16 cellular contexts compared by ENCODE assay signal in genomic region chr2:204477358-204477950, GRCh38.
A peak's percentile ranks its signal among the peaks of the same experiment; 100 is the strongest.
DNase-seq lines count a peak whose midpoint lies in the region; ATAC-seq and TF ChIP-seq lines count a peak whose summit lies in the region.
"Had no signal": no experiment of that assay in that cellular context is flagged by ENCODE, and none has a peak within 500 bp of the region (broad histone marks: within the 10 kb centered on the region; RNA-seq: fewer than 3 reads in every experiment).

No MANE protein-coding gene starts in this region.

- H3K56ac ChIP-seq in IMR-90 (ENCODE audit: extremely low read depth, insufficient read depth, low read length), result no peak overlapping the region

- H2AFZ ChIP-seq in IMR-90 (replicated peaks; ENCODE audit: low read length, poor library complexity), result no peak overlapping the region

- H3K27me3 ChIP-seq in IMR-90 (ENCODE audit: control insufficient read depth, insufficient read depth, low read length), result no peaks in the 10 kb centered on the region
- H3K27me3 ChIP-seq: BLaER1 treated with 17β-estradiol and CSF1 and Interleukin-3, amounts not matched to agents 10 nM and 100 nM; MG63 had no signal

- no TSS peak for BruUV-seq in IMR-90 (replicated peaks; lab: Mats Ljungman, UMichigan)

- 71% methylated on average over 1 of the region's 4 CpGs; no CpG with 5 or more reads in 1 of the 2 experiments for WGBS in IMR-90 (ENCODE audit: extremely low coverage in 2 of 2, insufficient read length in 1 of 2), 2 experiments

- H3K9me1 ChIP-seq in IMR-90 (ENCODE audit: insufficient read depth, low read length), result peaks cover 7% of the 10 kb centered on the region

- CTCF ChIA-PET in IMR-90 (lab: Yijun Ruan, JAX), result interaction anchor here (0.6 kb wide), 1 partner anchor 172 kb away, joined by 3 read pairs; no protein-coding TSS in a partner anchor

- H4K8ac ChIP-seq in IMR-90 (ENCODE audit: low read depth in 2 of 2, low read length in 2 of 2), result peak overlapping the region in 1 of 2 experiments; percentile 32; a peak in 1 of 4 replicates

- H2BK20ac ChIP-seq in IMR-90 (ENCODE audit: low read depth, low read length), result peak overlapping the region; percentile 38; the same call in 1 of the 2 replicates

- intact Hi-C loops in IMR-90 (cut with micrococcal nuclease), result no loop called here

- no peak overlapping the region for H2BK15ac ChIP-seq in IMR-90 (ENCODE audit: low read depth, low read length)

- peaks cover 12% of the 10 kb centered on the region for H3K4me1 ChIP-seq in IMR-90 (ENCODE audit: control insufficient read depth, insufficient read depth, low read length)

- no peak overlapping the region for H3K4me3 ChIP-seq in IMR-90 (ENCODE audit: insufficient read depth, low read depth, low read length)
- H3K4me3 ChIP-seq: BLaER1 treated with 17β-estradiol and CSF1 and Interleukin-3, amounts not matched to agents 10 nM and 100 nM; MG63 had no signal

- H3K14ac ChIP-seq in IMR-90 (replicated peaks; ENCODE audit: low read depth, low read length), result no peak overlapping the region

- peak overlapping the region; percentile 49; the same call in 1 of the 2 replicates for H2BK120ac ChIP-seq in IMR-90 (ENCODE audit: low read depth, low read length)

- no peaks in the 10 kb centered on the region for H4K20me1 ChIP-seq in IMR-90 (ENCODE audit: insufficient read depth, low read length)
- H4K20me1 ChIP-seq: BLaER1 treated with 17β-estradiol and CSF1 and Interleukin-3, amounts not matched to agents 10 nM and 100 nM had no signal

- TF ChIP-seq CTCF in IMR-90 (conservative IDR thresholded peaks at IDR 0.05; ENCODE audit: low read depth, low read length), result no peak

- no peaks in the 10 kb centered on the region for H3K9me3 ChIP-seq in IMR-90 (ENCODE audit: control insufficient read depth, insufficient read depth, low read length)
- H3K9me3 ChIP-seq: BLaER1 treated with 17β-estradiol and CSF1 and Interleukin-3, amounts not matched to agents 10 nM and 100 nM; MG63 had no signal

- TF ChIP-seq RAD21 in IMR-90 (IDR thresholded peaks at IDR 0.05; ENCODE audit: low read length), result no peak

- H2AK5ac ChIP-seq in IMR-90 (ENCODE audit: low read depth, low read length), result no peak overlapping the region

- ATAC-seq in IMR-90 (ENCODE audit: low read depth) (peak; percentile 77), esophagus mucosa (peak; percentile 87), HG02981 (IDR thresholded peaks at IDR 0.05; ENCODE audit: unreplicated experiment) (no peak), HG02870 (IDR thresholded peaks at IDR 0.05; ENCODE audit: unreplicated experiment) (no peak)

- H3K18ac ChIP-seq in IMR-90 (ENCODE audit: low read depth, low read length), result peak overlapping the region; percentile 48; the same call in 1 of the 2 replicates

- no peak overlapping the region for H2AK9ac ChIP-seq in IMR-90 (replicated peaks; ENCODE audit: low read depth, low read length, poor library complexity)

- peak overlapping the region; percentile 6; the same call in 1 of the 2 replicates for H4K5ac ChIP-seq in IMR-90 (ENCODE audit: low read depth, low read length)

- H3K23ac ChIP-seq in IMR-90 (ENCODE audit: low read depth, low read length), result no peak overlapping the region

- H3K27ac ChIP-seq in IMR-90 (ENCODE audit: insufficient read depth, low read length), result no peak overlapping the region
- H3K27ac ChIP-seq: BLaER1 treated with 17β-estradiol and CSF1 and Interleukin-3, amounts not matched to agents 10 nM and 100 nM had no signal

- no peaks in the 10 kb centered on the region for H3K79me1 ChIP-seq in IMR-90 (ENCODE audit: low read depth in 1 of 2, low read length in 2 of 2)

- H3K4ac ChIP-seq in IMR-90 (ENCODE audit: low read depth, low read length), result peak overlapping the region; percentile 34; the same call in 1 of the 2 replicates

- no peak overlapping the region for H4K91ac ChIP-seq in IMR-90 (ENCODE audit: insufficient read depth, low read depth, low read length)

- in situ Hi-C loops in IMR-90 (cut with MboI; ENCODE audit: low sequenced_read_pairs), result no loop called here

- peak; percentile 45 for DNase-seq in IMR-90
- peak; percentile 58 for DNase-seq in iris pigment epithelial cell (ENCODE audit: low read depth)
- DNase-seq in SW 1271 (lab: John Stamatoyannopoulos, UW), result no peak
- no peak for DNase-seq in central memory CD4-positive, alpha-beta T cell
- DNase-seq: CD8-positive, alpha-beta memory T cell; DMS79; Karpas-422; MG63; NCI-H1092 treated with DMSO at 0.1 percent for 48 hours; NCI-H2107; NCI-H226; NCI-H524 treated with DMSO at 0.1 percent for 48 hours had no signal

- H2BK5ac ChIP-seq in IMR-90 (ENCODE audit: low read depth, low read length, poor library complexity, severe bottlenecking), result peak overlapping the region; percentile 47

- no peak overlapping the region for H3K9ac ChIP-seq in IMR-90 (ENCODE audit: low read depth, low read length)
- H3K9ac ChIP-seq: BLaER1 treated with 17β-estradiol and CSF1 and Interleukin-3, amounts not matched to agents 10 nM and 100 nM had no signal

- POLR2A ChIA-PET in IMR-90 (lab: Charles Lee; ENCODE audit: unreplicated experiment), result no interaction called here

- no peaks in the 10 kb centered on the region for H3K36me3 ChIP-seq in IMR-90 (ENCODE audit: control insufficient read depth, insufficient read depth, low read length)
- H3K36me3 ChIP-seq: BLaER1 treated with 17β-estradiol and CSF1 and Interleukin-3, amounts not matched to agents 10 nM and 100 nM; MG63 had no signal

- TF ChIP-seq POLR2A in IMR-90 (IDR thresholded peaks at IDR 0.05; ENCODE audit: low read depth, low read length), result no peak

- no peak overlapping the region for H3K4me2 ChIP-seq in IMR-90 (ENCODE audit: low read depth, low read length)
- H3K4me2 ChIP-seq: BLaER1 treated with 17β-estradiol and CSF1 and Interleukin-3, amounts not matched to agents 10 nM and 100 nM had no signal

- dilution Hi-C loops in IMR-90 (cut with HindIII; ENCODE audit: low sequenced_read_pairs, unreplicated experiment), result no loop called here

TF ChIP-seq in IMR-90, 13 proteins besides CTCF, POLR2A, EP300 and RAD21:
- peak; percentile 40; the same call in 1 of the 2 replicates for TF ChIP-seq CEBPB (IDR thresholded peaks at IDR 0.05; ENCODE audit: low read depth, low read length)
- TF ChIP-seq ELK1 (IDR thresholded peaks at IDR 0.05; ENCODE audit: borderline replicate concordance, low read depth, low read length), result no peak

Comparison
In these comparisons a context has a peak if more than half of its experiments do, and no peak if none do; other contexts are left out.
1. ATAC-seq: peak in IMR-90 (single experiment) and esophagus mucosa (single experiment); none in HG02981 (single experiment) and HG02870 (single experiment).
2. DNase-seq: peak in IMR-90 (single experiment) and iris pigment epithelial cell (single experiment); none in SW 1271 (0 of 2) and central memory CD4-positive, alpha-beta T cell (single experiment).